ENCODE assay signal across 1 cellular context in genomic region chr1:59394706-59395417, GRCh38.
TF ChIP-seq lines count a peak whose summit lies in the region.

No MANE protein-coding gene starts in this region.

TF ChIP-seq in HEK293, 187 proteins besides CTCF, POLR2A, EP300 and RAD21 (continued from another document):
- no peak for TF ChIP-seq ZNF518A (tag by site-specific recombination; conservative IDR thresholded peaks at IDR 0.05; ENCODE audit: low read depth)
- TF ChIP-seq SP2 (tag by site-specific recombination; IDR thresholded peaks at IDR 0.05): no peak
- TF ChIP-seq ZNF341 (tag by site-specific recombination; IDR thresholded peaks at IDR 0.05; ENCODE audit: low read depth): no peak
- TF ChIP-seq ZNF398 (tag by site-specific recombination; IDR thresholded peaks at IDR 0.05): no peak
- TF ChIP-seq ZBTB8A (tag by site-specific recombination; IDR thresholded peaks at IDR 0.05): no peak
- no peak for TF ChIP-seq ZNF274 (IDR thresholded peaks at IDR 0.05; ENCODE audit: low read length)
- no peak for TF ChIP-seq ZNF274 (tag by site-specific recombination; IDR thresholded peaks at IDR 0.05; ENCODE audit: borderline replicate concordance)
- TF ChIP-seq KLF1 (tag by site-specific recombination; IDR thresholded peaks at IDR 0.05): no peak
- TF ChIP-seq PRDM10 (tag by site-specific recombination; IDR thresholded peaks at IDR 0.05): no peak
TF ChIP-seq in HEK293: peak in this region for 0.
